Comparison of ENCODE assay signal across 1 cellular context in the genomic region with DNA sequence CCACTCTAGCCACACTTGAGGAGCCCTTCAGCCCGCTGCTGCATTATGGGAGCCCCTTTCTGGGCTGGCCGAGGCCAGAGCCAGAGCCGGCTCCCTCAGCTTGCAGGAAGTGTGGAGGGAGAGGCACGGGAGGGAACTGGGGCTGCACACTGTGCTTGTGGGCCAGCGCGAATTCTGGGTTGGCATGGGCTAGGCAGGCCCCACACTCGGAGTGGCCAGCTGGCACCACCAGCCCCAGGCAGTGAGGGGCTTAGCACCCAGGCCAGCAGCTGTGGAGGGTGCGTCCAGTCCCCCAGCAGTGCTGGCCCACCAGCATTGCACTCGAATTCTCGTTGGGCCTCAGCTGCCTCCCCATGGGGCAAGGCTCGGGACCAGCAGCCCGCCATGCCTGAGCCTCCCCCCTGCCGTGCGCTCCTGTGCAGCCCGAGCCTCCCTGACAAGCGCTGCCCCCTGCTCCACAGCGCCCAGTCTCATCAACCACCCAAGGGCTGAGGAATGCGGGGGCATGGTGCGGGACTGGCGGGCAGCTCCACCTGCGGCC.
TF ChIP-seq lines count a peak whose summit lies in the region.

No MANE protein-coding gene starts in this region.

TF ChIP-seq in WTC11, 78 proteins besides CTCF, POLR2A, EP300 and RAD21 (continued from another document):
- TF ChIP-seq, protein P1, sequence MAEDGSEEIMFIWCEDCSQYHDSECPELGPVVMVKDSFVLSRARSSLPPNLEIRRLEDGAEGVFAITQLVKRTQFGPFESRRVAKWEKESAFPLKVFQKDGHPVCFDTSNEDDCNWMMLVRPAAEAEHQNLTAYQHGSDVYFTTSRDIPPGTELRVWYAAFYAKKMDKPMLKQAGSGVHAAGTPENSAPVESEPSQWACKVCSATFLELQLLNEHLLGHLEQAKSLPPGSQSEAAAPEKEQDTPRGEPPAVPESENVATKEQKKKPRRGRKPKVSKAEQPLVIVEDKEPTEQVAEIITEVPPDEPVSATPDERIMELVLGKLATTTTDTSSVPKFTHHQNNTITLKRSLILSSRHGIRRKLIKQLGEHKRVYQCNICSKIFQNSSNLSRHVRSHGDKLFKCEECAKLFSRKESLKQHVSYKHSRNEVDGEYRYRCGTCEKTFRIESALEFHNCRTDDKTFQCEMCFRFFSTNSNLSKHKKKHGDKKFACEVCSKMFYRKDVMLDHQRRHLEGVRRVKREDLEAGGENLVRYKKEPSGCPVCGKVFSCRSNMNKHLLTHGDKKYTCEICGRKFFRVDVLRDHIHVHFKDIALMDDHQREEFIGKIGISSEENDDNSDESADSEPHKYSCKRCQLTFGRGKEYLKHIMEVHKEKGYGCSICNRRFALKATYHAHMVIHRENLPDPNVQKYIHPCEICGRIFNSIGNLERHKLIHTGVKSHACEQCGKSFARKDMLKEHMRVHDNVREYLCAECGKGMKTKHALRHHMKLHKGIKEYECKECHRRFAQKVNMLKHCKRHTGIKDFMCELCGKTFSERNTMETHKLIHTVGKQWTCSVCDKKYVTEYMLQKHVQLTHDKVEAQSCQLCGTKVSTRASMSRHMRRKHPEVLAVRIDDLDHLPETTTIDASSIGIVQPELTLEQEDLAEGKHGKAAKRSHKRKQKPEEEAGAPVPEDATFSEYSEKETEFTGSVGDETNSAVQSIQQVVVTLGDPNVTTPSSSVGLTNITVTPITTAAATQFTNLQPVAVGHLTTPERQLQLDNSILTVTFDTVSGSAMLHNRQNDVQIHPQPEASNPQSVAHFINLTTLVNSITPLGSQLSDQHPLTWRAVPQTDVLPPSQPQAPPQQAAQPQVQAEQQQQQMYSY (CRISPR knock-in tag; IDR thresholded peaks at IDR 0.05) = no peak
- no peak for TF ChIP-seq CREM (CRISPR knock-in tag; IDR thresholded peaks at IDR 0.05)
- no peak for TF ChIP-seq RORB (CRISPR knock-in tag; IDR thresholded peaks at IDR 0.05)
- no peak for TF ChIP-seq SMAD3 (CRISPR knock-in tag; IDR thresholded peaks at IDR 0.05; ENCODE audit: borderline replicate concordance)
- TF ChIP-seq AFF4 (CRISPR knock-in tag; IDR thresholded peaks at IDR 0.05; ENCODE audit: borderline replicate concordance) = no peak
- TF ChIP-seq ZNF232 (CRISPR knock-in tag; IDR thresholded peaks at IDR 0.05) = no peak
- no peak for TF ChIP-seq IRF2 (CRISPR knock-in tag; IDR thresholded peaks at IDR 0.05; ENCODE audit: borderline replicate concordance, low read depth)
- TF ChIP-seq, protein P2, sequence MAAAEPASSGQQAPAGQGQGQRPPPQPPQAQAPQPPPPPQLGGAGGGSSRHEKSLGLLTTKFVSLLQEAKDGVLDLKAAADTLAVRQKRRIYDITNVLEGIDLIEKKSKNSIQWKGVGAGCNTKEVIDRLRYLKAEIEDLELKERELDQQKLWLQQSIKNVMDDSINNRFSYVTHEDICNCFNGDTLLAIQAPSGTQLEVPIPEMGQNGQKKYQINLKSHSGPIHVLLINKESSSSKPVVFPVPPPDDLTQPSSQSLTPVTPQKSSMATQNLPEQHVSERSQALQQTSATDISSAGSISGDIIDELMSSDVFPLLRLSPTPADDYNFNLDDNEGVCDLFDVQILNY (CRISPR knock-in tag; IDR thresholded peaks at IDR 0.05) = no peak
- TF ChIP-seq, protein P3, sequence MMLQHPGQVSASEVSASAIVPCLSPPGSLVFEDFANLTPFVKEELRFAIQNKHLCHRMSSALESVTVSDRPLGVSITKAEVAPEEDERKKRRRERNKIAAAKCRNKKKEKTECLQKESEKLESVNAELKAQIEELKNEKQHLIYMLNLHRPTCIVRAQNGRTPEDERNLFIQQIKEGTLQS (CRISPR knock-in tag; conservative IDR thresholded peaks at IDR 0.05) = no peak
